In the genomic region with DNA sequence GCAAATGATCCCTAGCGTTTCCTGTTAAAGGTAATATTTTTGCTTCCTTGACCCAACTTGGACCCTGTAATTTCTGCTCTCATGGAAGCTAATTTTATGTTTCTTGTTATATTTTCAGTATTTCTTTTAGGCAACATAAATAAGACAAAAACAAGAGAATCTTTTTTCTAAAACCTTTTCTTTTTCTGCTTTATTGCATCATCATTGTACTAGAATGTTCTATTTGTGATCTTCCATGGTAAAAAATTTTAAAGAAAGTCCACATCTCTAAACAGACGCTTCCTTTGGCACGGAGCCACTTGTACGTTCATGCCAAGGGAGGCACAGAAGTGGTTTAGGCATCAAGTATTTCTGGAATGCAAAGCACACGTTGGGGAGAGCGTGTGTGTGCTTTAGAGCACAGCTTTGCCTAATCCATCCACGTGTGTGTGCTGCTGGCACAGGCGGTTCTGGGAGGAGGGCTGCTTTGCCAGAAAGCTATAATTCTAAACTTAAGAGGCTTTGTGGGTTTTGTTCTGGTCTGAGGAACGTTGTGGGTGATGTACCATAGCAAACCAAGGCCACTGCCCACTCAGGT, we compare ENCODE assay signal across 8 cellular contexts.
DNase-seq lines count a peak whose midpoint lies in the region; TF ChIP-seq lines count a peak whose summit lies in the region.

No MANE protein-coding gene starts in this region.

- H3K27ac Mint-ChIP-seq in Caco-2 (ENCODE audit: unreplicated experiment): peak overlapping the region; percentile 27
- peak overlapping the region; percentile 89 for H3K27ac Mint-ChIP-seq in endothelial cell (ENCODE audit: unreplicated experiment)
- no peak overlapping the region for H3K27ac Mint-ChIP-seq in neural progenitor cell

- H2AFZ ChIP-seq in neural progenitor cell (replicated peaks): no peak overlapping the region

- H3K4me2 ChIP-seq in neural progenitor cell: no peak overlapping the region

- H3K9me3 ChIP-seq in Caco-2: no peaks in the 10 kb centered on the region
- H3K9me3 ChIP-seq in neural progenitor cell (ENCODE audit: low read depth): no peaks in the 10 kb centered on the region

- H3K36me3 ChIP-seq in Caco-2 (ENCODE audit: control insufficient read depth, insufficient read depth, low read length): no peaks in the 10 kb centered on the region
- no peaks in the 10 kb centered on the region for H3K36me3 ChIP-seq in neural progenitor cell

- H3K9me3 Mint-ChIP-seq in Caco-2 (ENCODE audit: unreplicated experiment): no peaks in the 10 kb centered on the region
- no peaks in the 10 kb centered on the region for H3K9me3 Mint-ChIP-seq in endothelial cell (ENCODE audit: unreplicated experiment)
- H3K9me3 Mint-ChIP-seq in neural progenitor cell: no peaks in the 10 kb centered on the region

- POLR2A ChIA-PET in Caco-2 (lab: Charles Lee): no interaction called here

- H4K20me1 ChIP-seq in neural progenitor cell (ENCODE audit: low read depth): no peaks in the 10 kb centered on the region

- CTCF ChIA-PET in Caco-2 (lab: Charles Lee): no interaction called here

- H3K27me3 ChIP-seq in Caco-2 (replicated peaks; ENCODE audit: control insufficient read depth, insufficient read depth, low read length) (no peaks in the 10 kb centered on the region), neural progenitor cell (no peaks in the 10 kb centered on the region)

- peaks cover 25% of the 10 kb centered on the region for H3K4me1 Mint-ChIP-seq in Caco-2 (ENCODE audit: low read depth, unreplicated experiment)
- peaks cover 54% of the 10 kb centered on the region for H3K4me1 Mint-ChIP-seq in endothelial cell (ENCODE audit: unreplicated experiment)
- H3K4me1 Mint-ChIP-seq in neural progenitor cell: peaks cover 14% of the 10 kb centered on the region

- no peaks in the 10 kb centered on the region for H3K27me3 Mint-ChIP-seq in Caco-2 (ENCODE audit: insufficient read depth, unreplicated experiment)
- H3K27me3 Mint-ChIP-seq in endothelial cell (ENCODE audit: unreplicated experiment): peaks cover 8% of the 10 kb centered on the region
- no peaks in the 10 kb centered on the region for H3K27me3 Mint-ChIP-seq in neural progenitor cell (ENCODE audit: insufficient read depth, low read depth)

- DNase-seq in Caco-2: no peak
- DNase-seq in NCI-H524 (lab: John Stamatoyannopoulos, UW): peak; percentile 62 to 78
- DNase-seq in endothelial cell (ENCODE audit: low spot score): no peak
- DNase-seq in neural progenitor cell (ENCODE audit: low spot score): peak; percentile 60
- no peak for DNase-seq in T-helper 9 cell
- no peak for DNase-seq in SKM-1 treated with dmso at 0.1 percent for 144 hours (lab: John Stamatoyannopoulos, UW; ENCODE audit: unreplicated experiment)
- no peak for DNase-seq in DMS79 (lab: John Stamatoyannopoulos, UW)
- no peak for DNase-seq in midbrain (lab: John Stamatoyannopoulos, UW)

- H3K36me3 Mint-ChIP-seq in Caco-2 (ENCODE audit: insufficient read depth, unreplicated experiment): peaks cover 33% of the 10 kb centered on the region
- H3K36me3 Mint-ChIP-seq in endothelial cell (ENCODE audit: low read depth, unreplicated experiment): peaks cover 24% of the 10 kb centered on the region
- peaks cover 14% of the 10 kb centered on the region for H3K36me3 Mint-ChIP-seq in neural progenitor cell

- H3K4me1 ChIP-seq in Caco-2: peaks cover 37% of the 10 kb centered on the region
- H3K4me1 ChIP-seq in neural progenitor cell: peaks cover 5% of the 10 kb centered on the region

- H3F3A ChIP-seq in neural progenitor cell (ENCODE audit: low read depth): no peaks in the 10 kb centered on the region

- no peak overlapping the region for H3K4me3 ChIP-seq in Caco-2 (ENCODE audit: low read depth, low read length)
- H3K4me3 ChIP-seq in neural progenitor cell: no peak overlapping the region

- H3K4me3 Mint-ChIP-seq in Caco-2 (ENCODE audit: unreplicated experiment) (no peak overlapping the region), endothelial cell (ENCODE audit: unreplicated experiment) (no peak overlapping the region), neural progenitor cell (no peak overlapping the region)

- no peaks in the 10 kb centered on the region for H3K79me2 ChIP-seq in neural progenitor cell (ENCODE audit: low read depth)

- H3K9ac ChIP-seq in neural progenitor cell: no peak overlapping the region

- H3K27ac ChIP-seq in neural progenitor cell: no peak overlapping the region

- BruUV-seq in Caco-2 (replicated peaks; lab: Mats Ljungman, UMichigan): no TSS peak

- intact Hi-C loops in Caco-2 (cut with micrococcal nuclease; ENCODE audit: unreplicated experiment): no loop called here

- no peak for TF ChIP-seq CTCF in Caco-2 (IDR thresholded peaks at IDR 0.05; ENCODE audit: insufficient read depth in 1 of 2, low read depth in 1 of 2, low read length in 1 of 2, severe bottlenecking in 1 of 2, unreplicated experiment in 1 of 2)
- no peak for TF ChIP-seq CTCF in endothelial cell (IDR thresholded peaks at IDR 0.05; ENCODE audit: unreplicated experiment)
- TF ChIP-seq CTCF in neural progenitor cell (IDR thresholded peaks at IDR 0.05): no peak

Comparison
In these comparisons a context has a peak if more than half of its experiments do, and no peak if none do; other contexts are left out.
1. DNase-seq: peak in NCI-H524 (2 of 2) and neural progenitor cell (single experiment); none in Caco-2 (0 of 2), endothelial cell (single experiment), T-helper 9 cell (single experiment), SKM-1 treated with dmso at 0.1 percent for 144 hours (single experiment), DMS79 (single experiment) and midbrain (single experiment).